In genomic region chr5:177427211-177427822, GRCh38 we compare ENCODE assay signal across 7 cellular contexts. TPM values are rescaled to one million over a fixed set of nuclear protein-coding genes. Genes with fewer than 3 reads are reported as not detected.
DNase-seq lines count a peak whose midpoint lies in the region; ATAC-seq, FAIRE-seq and TF ChIP-seq lines count a peak whose summit lies in the region.

No MANE protein-coding gene starts in this region.

- POLR2A ChIA-PET in endothelial cell of umbilical vein (lab: Charles Lee), result interaction anchor here (0.8 to 1.8 kb wide), 2 partner anchors 12 to 70 kb away, joined by 3 to 4 read pairs; partner anchors contain the start of gene PDLIM7

- peak overlapping the region; percentile 86 for H3K4me2 ChIP-seq in endothelial cell of umbilical vein (ENCODE audit: insufficient read depth, low read length)
- H3K4me2 ChIP-seq in osteoblast (ENCODE audit: insufficient read depth, low read length), result peak overlapping the region; percentile 95

- BruUV-seq in endothelial cell of umbilical vein (replicated peaks; lab: Mats Ljungman, UMichigan), result TSS peak; percentile 44

- peak; percentile 61 for DNase-seq in OCI-M1 (lab: John Stamatoyannopoulos, UW)
- peak; percentile 13 for DNase-seq in endothelial cell of umbilical vein (ENCODE audit: low read depth, low spot score)
- peak; percentile 91 for DNase-seq in osteoblast (ENCODE audit: insufficient read length, low spot score, missing footprints)
- no peak for DNase-seq in H4 (ENCODE audit: low spot score)
- DNase-seq in stimulated activated naive CD4-positive, alpha-beta T cell (lab: John Stamatoyannopoulos, UW), result no peak
- DNase-seq in glomerular visceral epithelial cell (ENCODE audit: extremely low spot score), result no peak

- H3K79me2 ChIP-seq in endothelial cell of umbilical vein (ENCODE audit: control insufficient read depth, insufficient read depth, low read length), result peaks cover 27% of the 10 kb centered on the region
- peaks cover 30% of the 10 kb centered on the region for H3K79me2 ChIP-seq in osteoblast (ENCODE audit: insufficient read depth, low read length)

- H3K4me3 ChIP-seq in endothelial cell of umbilical vein (replicated peaks in 1 of 3; ENCODE audit: insufficient read depth in 1 of 3, low read depth in 1 of 3, low read length in 3 of 3), result peak overlapping the region; percentile 48 to 72 (median 61)
- H3K4me3 ChIP-seq in osteoblast (ENCODE audit: insufficient read depth, low read length), result peak overlapping the region; percentile 84

- dilution Hi-C loops in endothelial cell of umbilical vein (cut with MboI; ENCODE audit: extremely low pct_ligation_motif_present, low sequenced_read_pairs), result no loop called here

- H3K9me3 ChIP-seq in endothelial cell of umbilical vein (replicated peaks; ENCODE audit: control insufficient read depth, insufficient read depth, low read length) (no peaks in the 10 kb centered on the region), osteoblast (ENCODE audit: low read depth, low read length) (no peaks in the 10 kb centered on the region)

- H4K20me1 ChIP-seq in endothelial cell of umbilical vein (replicated peaks; ENCODE audit: control insufficient read depth, extremely low read depth, insufficient read depth, low read length) (no peaks in the 10 kb centered on the region), osteoblast (ENCODE audit: insufficient read depth, low read length) (peaks cover 15% of the 10 kb centered on the region)

- H2AFZ ChIP-seq in endothelial cell of umbilical vein (ENCODE audit: low read depth, low read length) (peak overlapping the region; percentile 8), osteoblast (ENCODE audit: low read length) (peak overlapping the region; percentile 49)

- H3K27ac ChIP-seq in endothelial cell of umbilical vein (ENCODE audit: insufficient read depth, low read depth, low read length), result peak overlapping the region; percentile 52
- H3K27ac ChIP-seq in osteoblast (ENCODE audit: low read depth, low read length), result peak overlapping the region; percentile 80

- CTCF ChIA-PET in endothelial cell of umbilical vein (lab: Charles Lee), result interaction anchor here (0.9 to 5.2 kb wide), 8 partner anchors 12 to 58 kb away, joined by 3 to 43 read pairs (median 10); partner anchors contain the start of gene PRR7

- H3K9ac ChIP-seq in endothelial cell of umbilical vein (replicated peaks; ENCODE audit: extremely low read depth, insufficient read depth, low read length), result peak overlapping the region; percentile 81

- no peaks in the 10 kb centered on the region for H3K9me1 ChIP-seq in endothelial cell of umbilical vein (replicated peaks; ENCODE audit: control insufficient read depth, extremely low read depth, insufficient read depth, low read length)

- no peaks in the 10 kb centered on the region for H3K27me3 ChIP-seq in endothelial cell of umbilical vein (ENCODE audit: control insufficient read depth in 2 of 2, insufficient read depth in 2 of 2, low read length in 2 of 2)
- H3K27me3 ChIP-seq in osteoblast (ENCODE audit: insufficient read depth, low read length), result no peaks in the 10 kb centered on the region

- TF ChIP-seq CTCF in endothelial cell of umbilical vein (IDR thresholded peaks at IDR 0.05; ENCODE audit: extremely low read depth in 1 of 2, insufficient read depth in 1 of 2, low read depth in 1 of 2, low read length in 2 of 2), result no peak
- TF ChIP-seq CTCF in osteoblast (IDR thresholded peaks at IDR 0.05; ENCODE audit: extremely low read depth, low read depth, low read length), result no peak

- peak; percentile 3 for TF ChIP-seq POLR2A in GM18505 (IDR thresholded peaks at IDR 0.05; ENCODE audit: borderline replicate concordance, extremely low read depth, insufficient read depth, insufficient read length)
- no peak for TF ChIP-seq POLR2A in endothelial cell of umbilical vein (IDR thresholded peaks at IDR 0.05; ENCODE audit: low read depth, low read length)

- peaks cover 0 to 11% of the 10 kb centered on the region in 2 experiments for H3K36me3 ChIP-seq in endothelial cell of umbilical vein (ENCODE audit: control insufficient read depth in 2 of 2, extremely low read depth in 1 of 2, insufficient read depth in 2 of 2, low read length in 2 of 2)
- H3K36me3 ChIP-seq in osteoblast (ENCODE audit: insufficient read depth, low read length), result peaks cover 2% of the 10 kb centered on the region

- H3K4me1 ChIP-seq in endothelial cell of umbilical vein (ENCODE audit: control insufficient read depth, extremely low read depth, insufficient read depth, low read length) (peaks cover 14% of the 10 kb centered on the region), osteoblast (ENCODE audit: insufficient read depth, low read length) (peaks cover 20% of the 10 kb centered on the region)

- ATAC-seq in GM18505 (IDR thresholded peaks at IDR 0.05; ENCODE audit: unreplicated experiment), result no peak

- intact Hi-C loops in endothelial cell of umbilical vein (cut with micrococcal nuclease), result loop anchor here (2.0 kb wide), 2 partner anchors 27 to 57 kb away; no protein-coding TSS in a partner anchor

- peak; percentile 35 for FAIRE-seq in endothelial cell of umbilical vein (lab: Jason Lieb, UNC)

TF ChIP-seq in endothelial cell of umbilical vein, 7 proteins besides CTCF, POLR2A, EP300 and RAD21:
- TF ChIP-seq EZH2 (IDR thresholded peaks at IDR 0.05; ENCODE audit: borderline replicate concordance, low read depth, low read length, severe bottlenecking) (no peak), GATA2 (IDR thresholded peaks at IDR 0.05; ENCODE audit: insufficient read depth, insufficient read length, low read depth, low read length) (peak; percentile 31), POLR2AphosphoS5 (IDR thresholded peaks at IDR 0.05; ENCODE audit: insufficient read depth, low read depth, low read length) (no peak)

RNA-seq across cellular contexts. Expression of gene GRK6, which starts 0.8 kb away (rescaled TPM):
- total RNA-seq in endothelial cell of umbilical vein, result 36.4 and 37.0 TPM in 2 replicates
- polyA plus RNA-seq in endothelial cell of umbilical vein, result 22.9 and 28.9 TPM in 2 replicates
- polyA plus RNA-seq in endothelial cell of umbilical vein (2011; cell fraction: cytosol; rRNA removed), result 26.5 and 28.2 TPM in 2 replicates
- 28.5 and 31.3 TPM in 2 replicates for polyA plus RNA-seq in endothelial cell of umbilical vein (2011; cell fraction: nucleus; rRNA removed)
- polyA plus RNA-seq in endothelial cell of umbilical vein (2012), result 20.7 and 22.4 TPM in 2 replicates
- 17.0 and 32.8 TPM in 2 replicates for polyA minus RNA-seq in endothelial cell of umbilical vein
- 11.3 TPM for polyA minus RNA-seq in endothelial cell of umbilical vein (2011; cell fraction: cytosol; rRNA and poly(A)+ RNA removed)
- polyA minus RNA-seq in endothelial cell of umbilical vein (2011; cell fraction: nucleus; rRNA and poly(A)+ RNA removed), result 14.8 and 26.7 TPM in 2 replicates
- total RNA-seq in osteoblast, result 18.3 and 19.2 TPM in 2 replicates
- 37.7 and 51.9 TPM in 2 replicates for total RNA-seq in H4 (2014; rRNA removed; shearing (Covaris generic))

RNA-seq across cellular contexts. Expression of gene F12, which starts 18.0 kb away (rescaled TPM):
- total RNA-seq in endothelial cell of umbilical vein (1.00 and 1.4 TPM in 2 replicates), osteoblast (not detected in 2 replicates)
- 1.4 and 2.7 TPM in 2 replicates for polyA plus RNA-seq in endothelial cell of umbilical vein
- 0.66 and 1.1 TPM in 2 replicates for polyA plus RNA-seq in endothelial cell of umbilical vein (2011; cell fraction: cytosol; rRNA removed)
- 0.73 and 0.96 TPM in 2 replicates for polyA plus RNA-seq in endothelial cell of umbilical vein (2011; cell fraction: nucleus; rRNA removed)
- 1.6 and 1.7 TPM in 2 replicates for polyA plus RNA-seq in endothelial cell of umbilical vein (2012)
- 0.24 and 0.57 TPM in 2 replicates for polyA minus RNA-seq in endothelial cell of umbilical vein
- polyA minus RNA-seq in endothelial cell of umbilical vein (2011; cell fraction: cytosol; rRNA and poly(A)+ RNA removed), result 7.9 TPM
- 0.29 TPM in 1 of 2 replicates, not detected in the other for polyA minus RNA-seq in endothelial cell of umbilical vein (2011; cell fraction: nucleus; rRNA and poly(A)+ RNA removed)
- 5.8 and 7.3 TPM in 2 replicates for total RNA-seq in H4 (2014; rRNA removed; shearing (Covaris generic))

RNA-seq across cellular contexts. Expression of gene PRR7, which starts 19.3 kb away (rescaled TPM):
- total RNA-seq in endothelial cell of umbilical vein (5.7 and 6.5 TPM in 2 replicates), osteoblast (10.0 and 12.7 TPM in 2 replicates)
- 6.6 and 10.5 TPM in 2 replicates for polyA plus RNA-seq in endothelial cell of umbilical vein
- polyA plus RNA-seq in endothelial cell of umbilical vein (2011; cell fraction: cytosol; rRNA removed), result 1.9 and 4.7 TPM in 2 replicates
- polyA plus RNA-seq in endothelial cell of umbilical vein (2011; cell fraction: nucleus; rRNA removed), result 1.9 and 2.6 TPM in 2 replicates
- polyA plus RNA-seq in endothelial cell of umbilical vein (2012), result 2.6 and 4.7 TPM in 2 replicates
- 0.38 and 0.63 TPM in 2 replicates for polyA minus RNA-seq in endothelial cell of umbilical vein
- 6.8 TPM for polyA minus RNA-seq in endothelial cell of umbilical vein (2011; cell fraction: cytosol; rRNA and poly(A)+ RNA removed)
- polyA minus RNA-seq in endothelial cell of umbilical vein (2011; cell fraction: nucleus; rRNA and poly(A)+ RNA removed), result 0.53 and 1.8 TPM in 2 replicates
- 28.6 and 33.7 TPM in 2 replicates for total RNA-seq in H4 (2014; rRNA removed; shearing (Covaris generic))

RNA-seq across cellular contexts. Expression of gene PFN3, which starts 26.9 kb away (rescaled TPM):
- total RNA-seq in endothelial cell of umbilical vein, result not detected in 2 replicates
- polyA plus RNA-seq in endothelial cell of umbilical vein, result not detected in 2 replicates
- polyA plus RNA-seq in endothelial cell of umbilical vein (2011; cell fraction: cytosol; rRNA removed), result not detected in 2 replicates
- not detected in 2 replicates for polyA plus RNA-seq in endothelial cell of umbilical vein (2011; cell fraction: nucleus; rRNA removed)
- polyA plus RNA-seq in endothelial cell of umbilical vein (2012), result not detected in 2 replicates
- not detected in 2 replicates for polyA minus RNA-seq in endothelial cell of umbilical vein
- not detected for polyA minus RNA-seq in endothelial cell of umbilical vein (2011; cell fraction: cytosol; rRNA and poly(A)+ RNA removed)
- not detected in 2 replicates for polyA minus RNA-seq in endothelial cell of umbilical vein (2011; cell fraction: nucleus; rRNA and poly(A)+ RNA removed)
- total RNA-seq in osteoblast, result not detected in 2 replicates
- not detected in 2 replicates for total RNA-seq in H4 (2014; rRNA removed; shearing (Covaris generic))

RNA-seq across cellular contexts. Expression of gene SLC34A1, which starts 43.1 kb away (rescaled TPM):
- total RNA-seq in endothelial cell of umbilical vein (not detected in 2 replicates), osteoblast (not detected in 2 replicates)
- polyA plus RNA-seq in endothelial cell of umbilical vein, result not detected in 2 replicates
- not detected in 2 replicates for polyA plus RNA-seq in endothelial cell of umbilical vein (2011; cell fraction: cytosol; rRNA removed)
- polyA plus RNA-seq in endothelial cell of umbilical vein (2011; cell fraction: nucleus; rRNA removed), result not detected in 2 replicates
- not detected in 2 replicates for polyA plus RNA-seq in endothelial cell of umbilical vein (2012)
- not detected in 2 replicates for polyA minus RNA-seq in endothelial cell of umbilical vein
- polyA minus RNA-seq in endothelial cell of umbilical vein (2011; cell fraction: cytosol; rRNA and poly(A)+ RNA removed), result not detected
- not detected in 2 replicates for polyA minus RNA-seq in endothelial cell of umbilical vein (2011; cell fraction: nucleus; rRNA and poly(A)+ RNA removed)
- not detected in 2 replicates for total RNA-seq in H4 (2014; rRNA removed; shearing (Covaris generic))

Comparison
In these comparisons a context has a peak if more than half of its experiments do, and no peak if none do; other contexts are left out.
1. DNase-seq: peak in OCI-M1 (single experiment), endothelial cell of umbilical vein (single experiment) and osteoblast (single experiment); none in H4 (single experiment), stimulated activated naive CD4-positive, alpha-beta T cell (0 of 6) and glomerular visceral epithelial cell (single experiment).